2 cellular contexts compared by ENCODE assay signal in the genomic region with DNA sequence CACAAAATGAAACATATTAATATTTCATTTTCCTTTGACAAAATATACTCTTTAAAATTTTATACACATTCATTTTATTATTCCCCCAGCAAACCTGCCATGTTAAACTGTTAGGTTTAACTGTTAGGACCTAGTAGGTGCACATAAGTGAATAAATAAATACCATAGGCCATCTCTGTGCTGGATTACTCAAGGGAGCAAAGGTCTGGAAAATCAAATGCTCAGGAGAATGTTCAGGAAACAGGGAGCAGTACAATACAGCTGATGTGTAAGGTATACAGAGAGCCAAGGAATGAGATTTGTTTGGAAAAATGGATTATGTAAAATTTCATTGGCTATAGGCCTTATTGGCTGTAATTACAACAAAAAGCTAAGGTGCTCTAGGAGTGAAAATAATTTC.
A peak's percentile ranks its signal among the peaks of the same experiment; 100 is the strongest.
TF ChIP-seq lines count a peak whose summit lies in the region.

No MANE protein-coding gene starts in this region.

TF ChIP-seq in liver, 16 proteins besides CTCF, POLR2A, EP300 and RAD21 (continued from another document):
- TF ChIP-seq, protein P1, sequence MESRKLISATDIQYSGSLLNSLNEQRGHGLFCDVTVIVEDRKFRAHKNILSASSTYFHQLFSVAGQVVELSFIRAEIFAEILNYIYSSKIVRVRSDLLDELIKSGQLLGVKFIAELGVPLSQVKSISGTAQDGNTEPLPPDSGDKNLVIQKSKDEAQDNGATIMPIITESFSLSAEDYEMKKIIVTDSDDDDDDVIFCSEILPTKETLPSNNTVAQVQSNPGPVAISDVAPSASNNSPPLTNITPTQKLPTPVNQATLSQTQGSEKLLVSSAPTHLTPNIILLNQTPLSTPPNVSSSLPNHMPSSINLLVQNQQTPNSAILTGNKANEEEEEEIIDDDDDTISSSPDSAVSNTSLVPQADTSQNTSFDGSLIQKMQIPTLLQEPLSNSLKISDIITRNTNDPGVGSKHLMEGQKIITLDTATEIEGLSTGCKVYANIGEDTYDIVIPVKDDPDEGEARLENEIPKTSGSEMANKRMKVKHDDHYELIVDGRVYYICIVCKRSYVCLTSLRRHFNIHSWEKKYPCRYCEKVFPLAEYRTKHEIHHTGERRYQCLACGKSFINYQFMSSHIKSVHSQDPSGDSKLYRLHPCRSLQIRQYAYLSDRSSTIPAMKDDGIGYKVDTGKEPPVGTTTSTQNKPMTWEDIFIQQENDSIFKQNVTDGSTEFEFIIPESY (IDR thresholded peaks at IDR 0.05) = peak; percentile 32
- TF ChIP-seq, protein P2, sequence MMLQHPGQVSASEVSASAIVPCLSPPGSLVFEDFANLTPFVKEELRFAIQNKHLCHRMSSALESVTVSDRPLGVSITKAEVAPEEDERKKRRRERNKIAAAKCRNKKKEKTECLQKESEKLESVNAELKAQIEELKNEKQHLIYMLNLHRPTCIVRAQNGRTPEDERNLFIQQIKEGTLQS (IDR thresholded peaks at IDR 0.05) = no peak
- peak; percentile 42 for TF ChIP-seq HNF4G (IDR thresholded peaks at IDR 0.05)
- TF ChIP-seq FOXA1 (IDR thresholded peaks at IDR 0.05) = no peak
- TF ChIP-seq, protein P3, sequence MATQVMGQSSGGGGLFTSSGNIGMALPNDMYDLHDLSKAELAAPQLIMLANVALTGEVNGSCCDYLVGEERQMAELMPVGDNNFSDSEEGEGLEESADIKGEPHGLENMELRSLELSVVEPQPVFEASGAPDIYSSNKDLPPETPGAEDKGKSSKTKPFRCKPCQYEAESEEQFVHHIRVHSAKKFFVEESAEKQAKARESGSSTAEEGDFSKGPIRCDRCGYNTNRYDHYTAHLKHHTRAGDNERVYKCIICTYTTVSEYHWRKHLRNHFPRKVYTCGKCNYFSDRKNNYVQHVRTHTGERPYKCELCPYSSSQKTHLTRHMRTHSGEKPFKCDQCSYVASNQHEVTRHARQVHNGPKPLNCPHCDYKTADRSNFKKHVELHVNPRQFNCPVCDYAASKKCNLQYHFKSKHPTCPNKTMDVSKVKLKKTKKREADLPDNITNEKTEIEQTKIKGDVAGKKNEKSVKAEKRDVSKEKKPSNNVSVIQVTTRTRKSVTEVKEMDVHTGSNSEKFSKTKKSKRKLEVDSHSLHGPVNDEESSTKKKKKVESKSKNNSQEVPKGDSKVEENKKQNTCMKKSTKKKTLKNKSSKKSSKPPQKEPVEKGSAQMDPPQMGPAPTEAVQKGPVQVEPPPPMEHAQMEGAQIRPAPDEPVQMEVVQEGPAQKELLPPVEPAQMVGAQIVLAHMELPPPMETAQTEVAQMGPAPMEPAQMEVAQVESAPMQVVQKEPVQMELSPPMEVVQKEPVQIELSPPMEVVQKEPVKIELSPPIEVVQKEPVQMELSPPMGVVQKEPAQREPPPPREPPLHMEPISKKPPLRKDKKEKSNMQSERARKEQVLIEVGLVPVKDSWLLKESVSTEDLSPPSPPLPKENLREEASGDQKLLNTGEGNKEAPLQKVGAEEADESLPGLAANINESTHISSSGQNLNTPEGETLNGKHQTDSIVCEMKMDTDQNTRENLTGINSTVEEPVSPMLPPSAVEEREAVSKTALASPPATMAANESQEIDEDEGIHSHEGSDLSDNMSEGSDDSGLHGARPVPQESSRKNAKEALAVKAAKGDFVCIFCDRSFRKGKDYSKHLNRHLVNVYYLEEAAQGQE (IDR thresholded peaks at IDR 0.05) = peak; percentile 19
- peak; percentile 83 to 85 for TF ChIP-seq HNF4A (conservative IDR thresholded peaks at IDR 0.05)

TF ChIP-seq in HepG2, 621 proteins besides CTCF, POLR2A, EP300 and RAD21 (continued from another document):
- TF ChIP-seq, protein P4, sequence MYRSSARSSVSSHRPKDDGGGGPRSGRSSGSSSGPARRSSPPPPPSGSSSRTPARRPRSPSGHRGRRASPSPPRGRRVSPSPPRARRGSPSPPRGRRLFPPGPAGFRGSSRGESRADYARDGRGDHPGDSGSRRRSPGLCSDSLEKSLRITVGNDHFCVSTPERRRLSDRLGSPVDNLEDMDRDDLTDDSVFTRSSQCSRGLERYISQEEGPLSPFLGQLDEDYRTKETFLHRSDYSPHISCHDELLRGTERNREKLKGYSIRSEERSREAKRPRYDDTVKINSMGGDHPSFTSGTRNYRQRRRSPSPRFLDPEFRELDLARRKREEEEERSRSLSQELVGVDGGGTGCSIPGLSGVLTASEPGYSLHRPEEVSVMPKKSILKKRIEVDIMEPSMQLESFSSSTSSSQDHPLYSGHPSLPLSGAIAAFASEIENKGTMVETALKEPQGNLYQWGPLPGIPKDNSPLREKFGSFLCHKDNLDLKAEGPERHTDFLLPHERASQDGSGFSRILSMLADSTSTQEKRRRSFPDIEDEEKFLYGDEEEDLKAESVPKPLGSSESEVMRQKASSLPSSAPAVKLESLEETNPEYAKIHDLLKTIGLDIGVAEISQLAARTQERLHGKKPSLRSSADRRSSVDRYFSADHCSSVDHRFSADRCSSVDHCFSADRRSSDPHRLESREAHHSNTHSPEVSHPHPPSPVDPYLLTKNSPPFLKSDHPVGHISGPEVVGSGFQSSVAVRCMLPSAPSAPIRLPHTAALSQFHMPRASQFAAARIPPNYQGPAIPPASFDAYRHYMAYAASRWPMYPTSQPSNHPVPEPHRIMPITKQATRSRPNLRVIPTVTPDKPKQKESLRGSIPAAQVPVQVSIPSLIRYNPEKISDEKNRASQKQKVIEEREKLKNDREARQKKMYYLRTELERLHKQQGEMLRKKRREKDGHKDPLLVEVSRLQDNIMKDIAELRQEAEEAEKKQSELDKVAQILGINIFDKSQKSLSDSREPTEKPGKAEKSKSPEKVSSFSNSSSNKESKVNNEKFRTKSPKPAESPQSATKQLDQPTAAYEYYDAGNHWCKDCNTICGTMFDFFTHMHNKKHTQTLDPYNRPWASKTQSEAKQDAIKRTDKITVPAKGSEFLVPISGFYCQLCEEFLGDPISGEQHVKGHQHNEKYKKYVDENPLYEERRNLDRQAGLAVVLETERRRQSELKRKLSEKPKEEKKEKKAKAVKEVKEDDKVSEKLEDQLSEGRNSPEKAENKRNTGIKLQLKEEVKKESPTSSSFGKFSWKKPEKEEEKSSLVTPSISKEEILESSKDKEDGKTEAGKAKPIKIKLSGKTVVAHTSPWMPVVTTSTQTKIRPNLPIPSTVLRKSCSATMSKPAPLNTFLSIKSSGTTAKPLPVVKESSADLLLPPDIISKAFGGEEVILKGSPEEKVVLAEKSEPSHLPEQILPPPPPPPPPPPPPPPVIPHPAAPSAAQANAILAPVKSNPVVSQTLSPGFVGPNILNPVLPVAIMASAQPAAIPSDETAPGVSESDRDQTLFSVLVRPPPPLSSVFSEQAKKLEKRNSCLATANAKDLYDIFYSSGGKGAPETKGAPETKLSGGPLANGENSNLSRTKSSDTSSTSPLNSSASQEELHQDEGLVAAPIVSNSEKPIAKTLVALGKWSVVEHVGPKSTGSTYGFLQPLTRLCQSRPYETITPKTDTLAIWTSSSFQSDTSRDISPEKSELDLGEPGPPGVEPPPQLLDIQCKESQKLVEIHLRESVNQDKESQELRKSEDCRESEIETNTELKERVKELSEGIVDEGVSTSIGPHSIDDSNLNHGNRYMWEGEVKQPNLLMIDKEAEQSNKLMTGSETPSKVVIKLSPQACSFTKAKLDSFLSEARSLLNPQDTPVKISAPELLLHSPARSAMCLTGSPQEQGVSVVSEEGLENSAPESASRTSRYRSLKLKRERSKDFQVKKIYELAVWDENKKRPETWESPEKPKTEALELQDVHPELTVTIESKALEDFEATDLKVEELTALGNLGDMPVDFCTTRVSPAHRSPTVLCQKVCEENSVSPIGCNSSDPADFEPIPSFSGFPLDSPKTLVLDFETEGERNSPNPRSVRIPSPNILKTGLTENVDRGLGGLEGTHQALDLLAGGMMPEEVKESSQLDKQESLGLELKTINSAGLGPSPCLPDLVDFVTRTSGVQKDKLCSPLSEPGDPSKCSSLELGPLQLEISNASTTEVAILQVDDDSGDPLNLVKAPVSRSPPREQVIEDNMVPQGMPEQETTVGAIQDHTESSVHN (CRISPR knock-in tag; IDR thresholded peaks at IDR 0.05) = no peak
- TF ChIP-seq ZNF235 (CRISPR knock-in tag; IDR thresholded peaks at IDR 0.05; ENCODE audit: borderline replicate concordance) (no peak), MIXL1 (CRISPR knock-in tag; IDR thresholded peaks at IDR 0.05) (no peak), ZNF552 (CRISPR knock-in tag; IDR thresholded peaks at IDR 0.05; ENCODE audit: borderline replicate concordance) (no peak), ZNF891 (CRISPR knock-in tag; IDR thresholded peaks at IDR 0.05) (no peak), ZNF451 (CRISPR knock-in tag; IDR thresholded peaks at IDR 0.05) (no peak), ZMAT3 (CRISPR knock-in tag; conservative IDR thresholded peaks at IDR 0.05) (no peak), SMARCC2 (IDR thresholded peaks at IDR 0.05) (no peak), ELF1 (CRISPR knock-in tag; IDR thresholded peaks at IDR 0.05) (no peak), PPARG (CRISPR knock-in tag; conservative IDR thresholded peaks at IDR 0.05) (no peak), ZNF432 (CRISPR knock-in tag; IDR thresholded peaks at IDR 0.05; ENCODE audit: borderline replicate concordance) (no peak)
- TF ChIP-seq, protein P5, sequence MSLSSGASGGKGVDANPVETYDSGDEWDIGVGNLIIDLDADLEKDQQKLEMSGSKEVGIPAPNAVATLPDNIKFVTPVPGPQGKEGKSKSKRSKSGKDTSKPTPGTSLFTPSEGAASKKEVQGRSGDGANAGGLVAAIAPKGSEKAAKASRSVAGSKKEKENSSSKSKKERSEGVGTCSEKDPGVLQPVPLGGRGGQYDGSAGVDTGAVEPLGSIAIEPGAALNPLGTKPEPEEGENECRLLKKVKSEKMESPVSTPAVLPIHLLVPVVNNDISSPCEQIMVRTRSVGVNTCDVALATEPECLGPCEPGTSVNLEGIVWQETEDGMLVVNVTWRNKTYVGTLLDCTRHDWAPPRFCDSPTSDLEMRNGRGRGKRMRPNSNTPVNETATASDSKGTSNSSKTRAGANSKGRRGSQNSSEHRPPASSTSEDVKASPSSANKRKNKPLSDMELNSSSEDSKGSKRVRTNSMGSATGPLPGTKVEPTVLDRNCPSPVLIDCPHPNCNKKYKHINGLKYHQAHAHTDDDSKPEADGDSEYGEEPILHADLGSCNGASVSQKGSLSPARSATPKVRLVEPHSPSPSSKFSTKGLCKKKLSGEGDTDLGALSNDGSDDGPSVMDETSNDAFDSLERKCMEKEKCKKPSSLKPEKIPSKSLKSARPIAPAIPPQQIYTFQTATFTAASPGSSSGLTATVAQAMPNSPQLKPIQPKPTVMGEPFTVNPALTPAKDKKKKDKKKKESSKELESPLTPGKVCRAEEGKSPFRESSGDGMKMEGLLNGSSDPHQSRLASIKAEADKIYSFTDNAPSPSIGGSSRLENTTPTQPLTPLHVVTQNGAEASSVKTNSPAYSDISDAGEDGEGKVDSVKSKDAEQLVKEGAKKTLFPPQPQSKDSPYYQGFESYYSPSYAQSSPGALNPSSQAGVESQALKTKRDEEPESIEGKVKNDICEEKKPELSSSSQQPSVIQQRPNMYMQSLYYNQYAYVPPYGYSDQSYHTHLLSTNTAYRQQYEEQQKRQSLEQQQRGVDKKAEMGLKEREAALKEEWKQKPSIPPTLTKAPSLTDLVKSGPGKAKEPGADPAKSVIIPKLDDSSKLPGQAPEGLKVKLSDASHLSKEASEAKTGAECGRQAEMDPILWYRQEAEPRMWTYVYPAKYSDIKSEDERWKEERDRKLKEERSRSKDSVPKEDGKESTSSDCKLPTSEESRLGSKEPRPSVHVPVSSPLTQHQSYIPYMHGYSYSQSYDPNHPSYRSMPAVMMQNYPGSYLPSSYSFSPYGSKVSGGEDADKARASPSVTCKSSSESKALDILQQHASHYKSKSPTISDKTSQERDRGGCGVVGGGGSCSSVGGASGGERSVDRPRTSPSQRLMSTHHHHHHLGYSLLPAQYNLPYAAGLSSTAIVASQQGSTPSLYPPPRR (CRISPR knock-in tag; IDR thresholded peaks at IDR 0.05; ENCODE audit: borderline replicate concordance) = no peak
- TF ChIP-seq, protein P6, sequence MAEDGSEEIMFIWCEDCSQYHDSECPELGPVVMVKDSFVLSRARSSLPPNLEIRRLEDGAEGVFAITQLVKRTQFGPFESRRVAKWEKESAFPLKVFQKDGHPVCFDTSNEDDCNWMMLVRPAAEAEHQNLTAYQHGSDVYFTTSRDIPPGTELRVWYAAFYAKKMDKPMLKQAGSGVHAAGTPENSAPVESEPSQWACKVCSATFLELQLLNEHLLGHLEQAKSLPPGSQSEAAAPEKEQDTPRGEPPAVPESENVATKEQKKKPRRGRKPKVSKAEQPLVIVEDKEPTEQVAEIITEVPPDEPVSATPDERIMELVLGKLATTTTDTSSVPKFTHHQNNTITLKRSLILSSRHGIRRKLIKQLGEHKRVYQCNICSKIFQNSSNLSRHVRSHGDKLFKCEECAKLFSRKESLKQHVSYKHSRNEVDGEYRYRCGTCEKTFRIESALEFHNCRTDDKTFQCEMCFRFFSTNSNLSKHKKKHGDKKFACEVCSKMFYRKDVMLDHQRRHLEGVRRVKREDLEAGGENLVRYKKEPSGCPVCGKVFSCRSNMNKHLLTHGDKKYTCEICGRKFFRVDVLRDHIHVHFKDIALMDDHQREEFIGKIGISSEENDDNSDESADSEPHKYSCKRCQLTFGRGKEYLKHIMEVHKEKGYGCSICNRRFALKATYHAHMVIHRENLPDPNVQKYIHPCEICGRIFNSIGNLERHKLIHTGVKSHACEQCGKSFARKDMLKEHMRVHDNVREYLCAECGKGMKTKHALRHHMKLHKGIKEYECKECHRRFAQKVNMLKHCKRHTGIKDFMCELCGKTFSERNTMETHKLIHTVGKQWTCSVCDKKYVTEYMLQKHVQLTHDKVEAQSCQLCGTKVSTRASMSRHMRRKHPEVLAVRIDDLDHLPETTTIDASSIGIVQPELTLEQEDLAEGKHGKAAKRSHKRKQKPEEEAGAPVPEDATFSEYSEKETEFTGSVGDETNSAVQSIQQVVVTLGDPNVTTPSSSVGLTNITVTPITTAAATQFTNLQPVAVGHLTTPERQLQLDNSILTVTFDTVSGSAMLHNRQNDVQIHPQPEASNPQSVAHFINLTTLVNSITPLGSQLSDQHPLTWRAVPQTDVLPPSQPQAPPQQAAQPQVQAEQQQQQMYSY (CRISPR knock-in tag; IDR thresholded peaks at IDR 0.05) = no peak
TF ChIP-seq in HepG2: peak in this region for 0.
